ENCODE assay signal across 8 cellular contexts in the genomic region with DNA sequence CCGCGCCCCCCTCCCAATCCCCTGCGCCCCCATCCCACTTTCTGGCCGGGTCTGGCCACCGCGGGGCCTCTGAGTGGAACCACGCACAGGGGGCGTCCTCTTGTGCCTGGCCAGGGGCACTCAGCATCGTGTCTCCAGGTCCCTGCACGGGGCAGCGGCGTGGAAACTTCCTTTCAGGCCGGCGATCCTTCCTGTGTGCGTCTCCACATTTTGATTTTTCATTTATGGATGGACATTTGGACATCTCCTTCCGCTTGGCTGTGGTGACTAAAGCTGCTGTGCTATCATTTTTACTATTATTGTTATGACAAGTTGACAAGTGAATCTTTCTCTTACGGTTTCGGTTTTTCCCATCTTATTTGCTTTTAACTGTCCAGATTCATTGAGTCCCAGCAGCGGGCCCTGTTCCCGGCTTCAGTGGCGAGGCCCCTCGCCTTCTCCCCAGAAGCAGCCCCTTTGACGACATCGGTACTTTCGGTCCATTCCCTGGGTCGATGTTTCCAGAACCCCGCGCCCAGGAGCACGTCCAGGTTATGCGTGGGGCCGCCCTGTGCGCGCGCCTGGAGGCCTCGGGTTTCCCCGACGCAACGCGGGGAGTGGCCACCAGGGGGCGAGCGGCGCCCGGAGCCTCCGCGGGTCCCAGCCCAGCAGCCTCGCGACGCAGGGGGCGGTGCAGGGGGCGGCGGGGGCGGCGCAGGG. TPM values are rescaled to one million over a fixed set of nuclear protein-coding genes. Genes with fewer than 3 reads are reported as not detected.
A peak's percentile ranks its signal among the peaks of the same experiment; 100 is the strongest.
DNase-seq lines count a peak whose midpoint lies in the region; ATAC-seq and TF ChIP-seq lines count a peak whose summit lies in the region.

No MANE protein-coding gene starts in this region.

- H3K79me2 ChIP-seq in PC-9 (ENCODE audit: low read depth), result no peaks in the 10 kb centered on the region

- H3K4me1 ChIP-seq in PC-9 (replicated peaks; ENCODE audit: insufficient read depth) (peaks cover 11% of the 10 kb centered on the region), esophagus squamous epithelium (peaks cover 6 to 44% (median 15%) of the 10 kb centered on the region in 3 donors)

- H3K9me2 ChIP-seq in PC-9 (ENCODE audit: insufficient read depth), result no peaks in the 10 kb centered on the region

- H3K36me3 Mint-ChIP-seq in activated T-cell treated with anti-CD3 and anti-CD28 coated beads, Interleukin-2, amount 50 U/mL, for 72 hours (ENCODE audit: insufficient read depth in 2 of 2), result peaks cover 1 to 3% of the 10 kb centered on the region in 2 donors
- no peaks in the 10 kb centered on the region for H3K36me3 Mint-ChIP-seq in naive B cell
- H3K36me3 Mint-ChIP-seq in stimulated activated effector memory CD8-positive, alpha-beta T cell treated with anti-CD3 and anti-CD28 coated beads, Interleukin-12 subunit alpha, Interleukin-12 subunit beta, amount 100 ng/mL, for 72 hours, result peaks cover 16% of the 10 kb centered on the region

- H3K27ac ChIP-seq in PC-9, result no peak overlapping the region
- H3K27ac ChIP-seq in esophagus squamous epithelium, result peak overlapping the region; percentile 44 to 83 (median 52)

- H3K4me2 ChIP-seq in PC-9, result peak overlapping the region; percentile 70

- peak overlapping the region; percentile 82 to 96 for H3K4me3 Mint-ChIP-seq in activated T-cell treated with anti-CD3 and anti-CD28 coated beads, Interleukin-2, amount 50 U/mL, for 72 hours
- peak overlapping the region; percentile 88 to 98 (median 94) for H3K4me3 Mint-ChIP-seq in naive B cell
- H3K4me3 Mint-ChIP-seq in stimulated activated effector memory CD8-positive, alpha-beta T cell treated with anti-CD3 and anti-CD28 coated beads, Interleukin-12 subunit alpha, Interleukin-12 subunit beta, amount 100 ng/mL, for 72 hours, result peak overlapping the region; percentile 81

- no peaks in the 10 kb centered on the region for H3F3A ChIP-seq in PC-9 (ENCODE audit: insufficient read depth, low read depth)

- peak overlapping the region; percentile 59; the same call in 1 of the 2 replicates for H2AFZ ChIP-seq in PC-9

- ATAC-seq in activated T-cell treated with anti-CD3 and anti-CD28 coated beads, Interleukin-2, amount 50 U/mL, for 72 hours (replicated peaks in 1 of 2), result peak; percentile 58 to 65
- ATAC-seq in naive B cell (ENCODE audit: low read depth in 2 of 2), result peak; percentile 69 to 71
- peak; percentile 73 for ATAC-seq in stimulated activated effector memory CD8-positive, alpha-beta T cell treated with anti-CD3 and anti-CD28 coated beads, Interleukin-12 subunit alpha, Interleukin-12 subunit beta, amount 100 ng/mL, for 72 hours

- BruUV-seq in PC-9 (replicated peaks; lab: Mats Ljungman, UMichigan), result no TSS peak

- peak in 1 of 4 donors; percentile 50 for TF ChIP-seq POLR2A in esophagus squamous epithelium (IDR thresholded peaks at IDR 0.05)

- CTCF ChIA-PET in PC-9 (lab: Charles Lee), result no interaction called here

- peak overlapping the region; percentile 98 for H3K27ac Mint-ChIP-seq in activated T-cell treated with anti-CD3 and anti-CD28 coated beads, Interleukin-2, amount 50 U/mL, for 72 hours
- peak overlapping the region; percentile 85 to 98 (median 90) for H3K27ac Mint-ChIP-seq in naive B cell
- H3K27ac Mint-ChIP-seq in stimulated activated effector memory CD8-positive, alpha-beta T cell treated with anti-CD3 and anti-CD28 coated beads, Interleukin-12 subunit alpha, Interleukin-12 subunit beta, amount 100 ng/mL, for 72 hours, result peak overlapping the region; percentile 96

- H3K9me3 Mint-ChIP-seq in activated T-cell treated with anti-CD3 and anti-CD28 coated beads, Interleukin-2, amount 50 U/mL, for 72 hours, result no peaks in the 10 kb centered on the region
- no peaks in the 10 kb centered on the region for H3K9me3 Mint-ChIP-seq in naive B cell
- no peaks in the 10 kb centered on the region for H3K9me3 Mint-ChIP-seq in stimulated activated effector memory CD8-positive, alpha-beta T cell treated with anti-CD3 and anti-CD28 coated beads, Interleukin-12 subunit alpha, Interleukin-12 subunit beta, amount 100 ng/mL, for 72 hours

- intact Hi-C loops in PC-9 (cut with micrococcal nuclease; ENCODE audit: unreplicated experiment), result loop anchor here (2.0 to 5.0 kb wide), 2 partner anchors 42 to 264 kb away; no protein-coding TSS in a partner anchor
- intact Hi-C loops in esophagus squamous epithelium (cut with DNase I), result loop anchor here (5.0 kb wide), 2 partner anchors 43 to 268 kb away; no protein-coding TSS in a partner anchor

- H3K4me3 ChIP-seq in PC-9, result peak overlapping the region; percentile 58; the same call in 1 of the 2 replicates
- peak overlapping the region; percentile 30 to 82 (median 52) for H3K4me3 ChIP-seq in esophagus squamous epithelium

- TF ChIP-seq CTCF in PC-9 (conservative IDR thresholded peaks at IDR 0.05) (peak; percentile 67), esophagus squamous epithelium (IDR thresholded peaks at IDR 0.05) (peak; percentile 76 to 93 (median 90))

- peaks cover 16% of the 10 kb centered on the region; the same call in 1 of the 2 replicates for H3K27me3 ChIP-seq in PC-9 (ENCODE audit: insufficient read depth, low read depth)
- peaks cover 0 to 47% (median 0%) of the 10 kb centered on the region in 4 donors for H3K27me3 ChIP-seq in esophagus squamous epithelium

- H3K9me3 ChIP-seq in PC-9 (ENCODE audit: insufficient read depth, low read depth) (no peaks in the 10 kb centered on the region), esophagus squamous epithelium (no peaks in the 10 kb centered on the region)

- WGBS in esophagus squamous epithelium, 2 donors, result 0 to 1% methylated on average over 7 to 18 of the region's 53 CpGs

- no peaks in the 10 kb centered on the region for H4K20me1 ChIP-seq in PC-9 (ENCODE audit: insufficient read depth)

- no peaks in the 10 kb centered on the region for H3K27me3 Mint-ChIP-seq in activated T-cell treated with anti-CD3 and anti-CD28 coated beads, Interleukin-2, amount 50 U/mL, for 72 hours (ENCODE audit: low read depth)
- peaks cover 0 to 8% (median 0%) of the 10 kb centered on the region in 3 donors for H3K27me3 Mint-ChIP-seq in naive B cell

- peaks cover 35% of the 10 kb centered on the region for H3K4me1 Mint-ChIP-seq in activated T-cell treated with anti-CD3 and anti-CD28 coated beads, Interleukin-2, amount 50 U/mL, for 72 hours (ENCODE audit: low read depth)
- H3K4me1 Mint-ChIP-seq in naive B cell, result peaks cover 27 to 35% (median 28%) of the 10 kb centered on the region in 3 donors
- peaks cover 31% of the 10 kb centered on the region for H3K4me1 Mint-ChIP-seq in stimulated activated effector memory CD8-positive, alpha-beta T cell treated with anti-CD3 and anti-CD28 coated beads, Interleukin-12 subunit alpha, Interleukin-12 subunit beta, amount 100 ng/mL, for 72 hours

- DNase-seq in NCI-H2081 (lab: John Stamatoyannopoulos, UW) (peak; percentile 12 to 26), NCI-H2081 treated with DMSO at 0.1 percent for 48 hours (lab: John Stamatoyannopoulos, UW) (no peak), HPDE6-E6E7 (ENCODE audit: extremely low spot score) (peak; percentile 69), PC-9 (peak in 1 of 2 experiments; percentile 76), esophagus squamous epithelium (lab: John Stamatoyannopoulos, UW) (no peak), naive B cell (peak; percentile 91)
- peak; percentile 87 to 96 for DNase-seq in activated T-cell treated with anti-CD3 and anti-CD28 coated beads, Interleukin-2, amount 50 U/mL, for 72 hours
- peak; percentile 97 for DNase-seq in stimulated activated effector memory CD8-positive, alpha-beta T cell treated with anti-CD3 and anti-CD28 coated beads, Interleukin-12 subunit alpha, Interleukin-12 subunit beta, amount 100 ng/mL, for 72 hours (ENCODE audit: low spot score in 2 of 2)

- H3K36me3 ChIP-seq in PC-9 (ENCODE audit: low read depth), result no peaks in the 10 kb centered on the region
- no peaks in the 10 kb centered on the region for H3K36me3 ChIP-seq in esophagus squamous epithelium

- POLR2A ChIA-PET in PC-9 (lab: Charles Lee; ENCODE audit: unreplicated experiment), result no interaction called here

RNA-seq across cellular contexts. Expression of gene SLC19A1, which starts 12.4 kb away (rescaled TPM):
- total RNA-seq in PC-9 (2021), result 22.6 and 25.0 TPM in 2 replicates
- total RNA-seq in activated T-cell treated with anti-CD3 and anti-CD28 coated beads, Interleukin-2, amount 50 U/mL, for 72 hours, result 10 to 100 TPM; 30.4 to 40.1 TPM
- 1 to 10 TPM; 1.6 to 4.6 (median 2.9) TPM for total RNA-seq in esophagus squamous epithelium
- 10 to 100 TPM in 1 of 6 donors, 1 to 10 TPM in 5; 2.9 to 20.0 (median 4.3) TPM for polyA plus RNA-seq in naive B cell (ENCODE audit: low read depth in 6 of 6)

Comparison
In these comparisons a context has a peak if more than half of its experiments do, and no peak if none do; other contexts are left out.
1. DNase-seq: peak in NCI-H2081 (2 of 2), HPDE6-E6E7 (single experiment), activated T-cell treated with anti-CD3 and anti-CD28 coated beads, Interleukin-2, amount 50 U/mL, for 72 hours (2 of 2), naive B cell (single experiment) and stimulated activated effector memory CD8-positive, alpha-beta T cell treated with anti-CD3 and anti-CD28 coated beads, Interleukin-12 subunit alpha, Interleukin-12 subunit beta, amount 100 ng/mL, for 72 hours (2 of 2); none in NCI-H2081 treated with DMSO at 0.1 percent for 48 hours (single experiment) and esophagus squamous epithelium (single experiment).
2. Peak in every context shown above with its lines, with median percentiles within 50 percentile points of each other: ATAC-seq, H3K27ac Mint-ChIP-seq and H3K4me3 Mint-ChIP-seq.